In genomic region chr11:61378713-61379313, GRCh38 we compare ENCODE assay signal across 11 cellular contexts. TPM values are rescaled to one million over a fixed set of nuclear protein-coding genes. Genes with fewer than 3 reads are reported as not detected.
DNase-seq lines count a peak whose midpoint lies in the region; ATAC-seq and TF ChIP-seq lines count a peak whose summit lies in the region.
"Had no signal": no experiment of that assay in that cellular context is flagged by ENCODE, and none has a peak within 500 bp of the region (broad histone marks: within the 10 kb centered on the region; RNA-seq: fewer than 3 reads in every experiment).

No MANE protein-coding gene starts in this region.

- peak overlapping the region; percentile 83 to 88 for H3K27ac ChIP-seq in thoracic aorta
- H3K27ac ChIP-seq: cardiac muscle cell had no signal

- no peaks in the 10 kb centered on the region for H3K27me3 ChIP-seq in thoracic aorta (replicated peaks; ENCODE audit: insufficient read depth)
- H3K27me3 ChIP-seq: cardiac muscle cell had no signal

- H3K36me3 ChIP-seq in thoracic aorta = peaks cover 4% of the 10 kb centered on the region

- in situ Hi-C loops in astrocyte of the cerebellum (cut with HindIII; ENCODE audit: low sequenced_read_pairs) = no loop called here

- H3K9me3 ChIP-seq in thoracic aorta = no peaks in the 10 kb centered on the region

- peak; percentile 98 for ATAC-seq in thoracic aorta (ENCODE audit: insufficient number of reproducible peaks, low FRiP score, low read depth)
- no peak for ATAC-seq in HG02610 (IDR thresholded peaks at IDR 0.05; ENCODE audit: unreplicated experiment)

- H3K4me3 ChIP-seq in astrocyte of the cerebellum (ENCODE audit: low read depth, low read length) (no peak overlapping the region), thoracic aorta (no peak overlapping the region)
- H3K4me3 ChIP-seq: cardiac muscle cell had no signal

- peak; percentile 93 for DNase-seq in HPDE6-E6E7 (ENCODE audit: extremely low spot score)
- DNase-seq in astrocyte of the cerebellum (ENCODE audit: low read depth) = peak; percentile 80
- peak; percentile 96 for DNase-seq in iris pigment epithelial cell (ENCODE audit: low read depth)
- DNase-seq in thoracic aorta (ENCODE audit: low spot score) = no peak
- DNase-seq in NCI-H1417 treated with DMSO at 0.1 percent for 48 hours (lab: John Stamatoyannopoulos, UW) = no peak
- no peak for DNase-seq in activated gamma-delta T cell treated with Interleukin-2 at 50 U/mL for 16 hours
- no peak for DNase-seq in COLO668 (lab: John Stamatoyannopoulos, UW; ENCODE audit: unreplicated experiment)
- DNase-seq: NCI-H2081 treated with DMSO at 0.1 percent for 48 hours; stimulated activated CD8-positive, alpha-beta memory T cell treated with anti-CD3 and anti-CD28 coated beads, Interleukin-4, amount 100 ng/mL, for 48 hours had no signal

- peaks cover 10 to 16% of the 10 kb centered on the region in 2 donors for H3K4me1 ChIP-seq in thoracic aorta (ENCODE audit: control insufficient read depth in 1 of 2, low read depth in 2 of 2)

- no peak for TF ChIP-seq CTCF in astrocyte of the cerebellum (IDR thresholded peaks at IDR 0.05; ENCODE audit: low read depth, low read length, missing control alignments)
- no peak for TF ChIP-seq CTCF in thoracic aorta (IDR thresholded peaks at IDR 0.05)

RNA-seq across cellular contexts. Expression of gene TMEM216, which starts 13.6 kb away (rescaled TPM):
- total RNA-seq in thoracic aorta = 10 to 100 TPM in 1 of 2 donors, 1 to 10 TPM in 1; 5.6 to 13.0 TPM

RNA-seq across cellular contexts. Expression of gene TMEM138, which starts 16.6 kb away (rescaled TPM):
- total RNA-seq in thoracic aorta = 10 to 100 TPM; 49.7 to 63.5 TPM

RNA-seq across cellular contexts. Expression of gene CYB561A3, which starts 17.1 kb away (rescaled TPM):
- 10 to 100 TPM; 37.1 to 80.8 TPM for total RNA-seq in thoracic aorta

RNA-seq across cellular contexts. Expression of gene TKFC, which starts 45.8 kb away (rescaled TPM):
- total RNA-seq in thoracic aorta = 10 to 100 TPM; 22.5 to 29.2 TPM

RNA-seq across cellular contexts. Expression of gene DDB1, which starts 45.9 kb away (rescaled TPM):
- 100 to 1,000 TPM; 122 to 144 TPM for total RNA-seq in thoracic aorta

Comparison
In these comparisons a context has a peak if more than half of its experiments do, and no peak if none do; other contexts are left out.
1. DNase-seq: peak in HPDE6-E6E7 (single experiment), astrocyte of the cerebellum (single experiment) and iris pigment epithelial cell (single experiment); none in thoracic aorta (single experiment), NCI-H1417 treated with DMSO at 0.1 percent for 48 hours (single experiment), activated gamma-delta T cell treated with Interleukin-2 at 50 U/mL for 16 hours (single experiment) and COLO668 (single experiment).